Comparison of ENCODE assay signal across 2 cellular contexts in genomic region chr3:123083446-123084124, GRCh38.
A peak's percentile ranks its signal among the peaks of the same experiment; 100 is the strongest.
TF ChIP-seq lines count a peak whose summit lies in the region.

No MANE protein-coding gene starts in this region.

TF ChIP-seq in HEK293, 187 proteins besides CTCF, POLR2A, EP300 and RAD21 (continued from another document):
- TF ChIP-seq PRDM6 (tag by site-specific recombination; IDR thresholded peaks at IDR 0.05) = 0 out of 2 replicates have a peak, but pooled peaks have one; percentile 13
- TF ChIP-seq HOXC10 (CRISPR knock-in tag; IDR thresholded peaks at IDR 0.05) = no peak
- no peak for TF ChIP-seq ZNF639 (tag by site-specific recombination; IDR thresholded peaks at IDR 0.05)
- TF ChIP-seq ZNF76 (tag by site-specific recombination; IDR thresholded peaks at IDR 0.05; ENCODE audit: borderline replicate concordance, low read depth) = no peak
- TF ChIP-seq ZNF311 (tag by site-specific recombination; IDR thresholded peaks at IDR 0.05; ENCODE audit: borderline replicate concordance) = no peak
- TF ChIP-seq ZNF302 (tag by site-specific recombination; IDR thresholded peaks at IDR 0.05; ENCODE audit: low read depth) = no peak
- TF ChIP-seq ZNF843 (tag by site-specific recombination; IDR thresholded peaks at IDR 0.05) = no peak
- TF ChIP-seq ZBTB10 (tag by site-specific recombination; IDR thresholded peaks at IDR 0.05) = no peak

TF ChIP-seq in SK-N-SH treated with all-trans-retinoic acid at 6 μM for 48 hours, 23 proteins besides CTCF, POLR2A, EP300 and RAD21 (continued from another document):
- TF ChIP-seq CSRNP3 (CRISPR knock-in tag; IDR thresholded peaks at IDR 0.05) (no peak), ZFP30 (CRISPR knock-in tag; IDR thresholded peaks at IDR 0.05) (no peak), ZNF70 (CRISPR knock-in tag; IDR thresholded peaks at IDR 0.05) (no peak), ESRRG (CRISPR knock-in tag; IDR thresholded peaks at IDR 0.05) (no peak)
TF ChIP-seq in SK-N-SH treated with all-trans-retinoic acid at 6 μM for 48 hours: peak in this region for 0.
